In genomic region chr12:104569348-104570173, GRCh38 we compare ENCODE assay signal across 8 cellular contexts.
A peak's percentile ranks its signal among the peaks of the same experiment; 100 is the strongest.
DNase-seq lines count a peak whose midpoint lies in the region; ATAC-seq, FAIRE-seq and TF ChIP-seq lines count a peak whose summit lies in the region.

No MANE protein-coding gene starts in this region.

- peak; percentile 14 for DNase-seq in activated CD8-positive, alpha-beta memory T cell treated with anti-CD3 and anti-CD28 coated beads, Interleukin-2, amount 50 U/mL, for 1 hour (ENCODE audit: extremely low read depth)
- DNase-seq in naive thymus-derived CD8-positive, alpha-beta T cell: peak in 8 of 10 donors; percentile 4 to 67 (median 52)
- DNase-seq in ecto neural progenitor cell (ENCODE audit: low spot score) (no peak), D721Med (ENCODE audit: insufficient read length, low spot score) (no peak)

- no peaks in the 10 kb centered on the region for H3K27me3 ChIP-seq in DOHH2 (ENCODE audit: control insufficient read depth, low read length)

- peaks cover 0 to 7% (median under 1%) of the 10 kb centered on the region in 9 donors for H3K9me3 Mint-ChIP-seq in naive thymus-derived CD8-positive, alpha-beta T cell

- TF ChIP-seq CTCF in DOHH2 (IDR thresholded peaks at IDR 0.05; ENCODE audit: low read depth, low read length, poor library complexity, severe bottlenecking): no peak
- no peak for TF ChIP-seq CTCF in D721Med (IDR thresholded peaks at IDR 0.05; ENCODE audit: insufficient read depth, missing control alignments)

- H3K9me3 ChIP-seq in DOHH2 (ENCODE audit: control insufficient read depth, insufficient read depth, low read length): peaks cover 4% of the 10 kb centered on the region; the same call in 1 of the 2 replicates

- H3F3A ChIP-seq in DOHH2 (ENCODE audit: control insufficient read depth, insufficient read depth): peaks cover 23% of the 10 kb centered on the region

- ATAC-seq in GM19468 (IDR thresholded peaks at IDR 0.05; ENCODE audit: extremely low read depth, unreplicated experiment): peak; percentile 66
- ATAC-seq in HG03558 (IDR thresholded peaks at IDR 0.05; ENCODE audit: extremely low read depth, unreplicated experiment): peak; percentile 76
- peak; percentile 84 to 88 for ATAC-seq in naive thymus-derived CD8-positive, alpha-beta T cell
- no peak for ATAC-seq in SK-N-SH treated with all-trans-retinoic acid at 6 μM for 48 hours

- peaks cover 3 to 6% (median 4%) of the 10 kb centered on the region in 3 donors for H3K36me3 Mint-ChIP-seq in naive thymus-derived CD8-positive, alpha-beta T cell

- FAIRE-seq in D721Med (lab: Jason Lieb, UNC): no peak

- H3K4me3 Mint-ChIP-seq in naive thymus-derived CD8-positive, alpha-beta T cell: peak overlapping the region; percentile 52 to 76 (median 64)

- H4K20me1 ChIP-seq in DOHH2 (ENCODE audit: control insufficient read depth, insufficient read depth, low read depth, low read length): no peaks in the 10 kb centered on the region

- H3K4me1 Mint-ChIP-seq in naive thymus-derived CD8-positive, alpha-beta T cell: peaks cover 30 to 83% (median 58%) of the 10 kb centered on the region in 4 donors

- peak overlapping the region; percentile 95 for H3K27ac ChIP-seq in DOHH2 (ENCODE audit: low read depth, low read length)

- H3K27me3 Mint-ChIP-seq in naive thymus-derived CD8-positive, alpha-beta T cell: no peaks in the 10 kb centered on the region

- peak overlapping the region; percentile 37 to 80 (median 62) for H3K27ac Mint-ChIP-seq in naive thymus-derived CD8-positive, alpha-beta T cell

- POLR2A ChIA-PET in naive thymus-derived CD8-positive, alpha-beta T cell (lab: Charles Lee): interaction anchor here (2.0 kb wide), 1 partner anchor 112 kb away, joined by 7 read pairs; the partner anchor contains the start of gene CHST11

- H3K4me3 ChIP-seq in DOHH2 (ENCODE audit: low read length): peak overlapping the region; percentile 71

- peaks cover 78% of the 10 kb centered on the region for H3K4me1 ChIP-seq in DOHH2 (ENCODE audit: control insufficient read depth, low read length)

- H3K9me2 ChIP-seq in DOHH2 (replicated peaks; ENCODE audit: control insufficient read depth, low read length): no peaks in the 10 kb centered on the region

- H3K36me3 ChIP-seq in DOHH2 (ENCODE audit: control insufficient read depth, low read length): no peaks in the 10 kb centered on the region

- peak overlapping the region; percentile 98 for H3K4me2 ChIP-seq in DOHH2 (ENCODE audit: low read length)

- peaks cover 2% of the 10 kb centered on the region; the same call in 1 of the 2 replicates for H3K79me2 ChIP-seq in DOHH2 (ENCODE audit: control insufficient read depth, low read length)

TF ChIP-seq in SK-N-SH treated with all-trans-retinoic acid at 6 μM for 48 hours, 23 proteins besides CTCF, POLR2A, EP300 and RAD21:
- TF ChIP-seq PPARA (CRISPR knock-in tag; IDR thresholded peaks at IDR 0.05; ENCODE audit: borderline replicate concordance) (no peak), POU6F1 (CRISPR knock-in tag; IDR thresholded peaks at IDR 0.05; ENCODE audit: borderline replicate concordance, low read depth) (no peak), TSHZ2 (CRISPR knock-in tag; IDR thresholded peaks at IDR 0.05) (no peak), ZNF8 (CRISPR knock-in tag; IDR thresholded peaks at IDR 0.05) (no peak), PATZ1 (CRISPR knock-in tag; IDR thresholded peaks at IDR 0.05; ENCODE audit: borderline replicate concordance) (no peak), BACH2 (CRISPR knock-in tag; IDR thresholded peaks at IDR 0.05; ENCODE audit: borderline replicate concordance) (no peak), ZFP3 (CRISPR knock-in tag; IDR thresholded peaks at IDR 0.05) (no peak), CSDC2 (CRISPR knock-in tag; IDR thresholded peaks at IDR 0.05) (no peak), ZFP30 (CRISPR knock-in tag; IDR thresholded peaks at IDR 0.05) (no peak), ISL1 (CRISPR knock-in tag; IDR thresholded peaks at IDR 0.05) (no peak), TOX (CRISPR knock-in tag; IDR thresholded peaks at IDR 0.05; ENCODE audit: borderline replicate concordance) (no peak), SNAI2 (CRISPR knock-in tag; IDR thresholded peaks at IDR 0.05) (no peak), ZNF70 (CRISPR knock-in tag; IDR thresholded peaks at IDR 0.05) (no peak), ARNTL (CRISPR knock-in tag; IDR thresholded peaks at IDR 0.05; ENCODE audit: borderline replicate concordance, low read depth) (no peak), CREB5 (CRISPR knock-in tag; IDR thresholded peaks at IDR 0.05; ENCODE audit: low read depth) (no peak), ZC3H10 (CRISPR knock-in tag; IDR thresholded peaks at IDR 0.05) (no peak), RARB (CRISPR knock-in tag; IDR thresholded peaks at IDR 0.05) (no peak)

Comparison
In these comparisons a context has a peak if more than half of its experiments do, and no peak if none do; other contexts are left out.
1. DNase-seq: peak in activated CD8-positive, alpha-beta memory T cell treated with anti-CD3 and anti-CD28 coated beads, Interleukin-2, amount 50 U/mL, for 1 hour (single experiment) and naive thymus-derived CD8-positive, alpha-beta T cell (8 of 10); none in ecto neural progenitor cell (single experiment) and D721Med (single experiment).